ENCODE assay signal across 7 cellular contexts in the genomic region with DNA sequence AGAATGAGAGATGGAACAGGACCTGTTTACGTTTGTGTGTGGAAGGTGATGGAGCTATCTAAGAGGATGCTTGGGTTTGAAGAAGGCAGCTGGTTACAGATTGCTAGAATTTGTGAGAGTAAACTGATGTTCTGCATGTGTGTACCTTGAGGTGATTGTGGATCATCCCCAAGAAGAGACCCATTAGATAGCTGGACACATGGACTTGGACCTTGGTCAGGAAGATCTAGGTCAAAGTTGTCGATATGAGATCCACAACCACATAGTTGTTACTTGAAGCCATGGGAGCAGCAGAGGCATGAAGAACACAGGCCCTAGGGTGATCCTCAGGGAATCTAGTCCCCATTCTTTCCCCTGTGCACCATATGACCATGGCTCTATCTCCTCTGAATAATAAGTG.
"Had no signal": no experiment of that assay in that cellular context is flagged by ENCODE, and none has a peak within 500 bp of the region (broad histone marks: within the 10 kb centered on the region; RNA-seq: fewer than 3 reads in every experiment).

No MANE protein-coding gene starts in this region.

- H3K4me3 ChIP-seq: GM12878 had no signal

- DNase-seq: GDM1, GF-D8 had no signal

- FAIRE-seq: G401.6, GM12878, GM12891, GM18507, GM19239 had no signal

- ATAC-seq: GM12878 had no signal
